ENCODE assay signal across 29 cellular contexts in genomic region chr1:25979210-25979609, GRCh38. TPM values are rescaled to one million over a fixed set of nuclear protein-coding genes. Genes with fewer than 3 reads are reported as not detected.
"Had no signal": no experiment of that assay in that cellular context is flagged by ENCODE, and none has a peak within 500 bp of the region (broad histone marks: within the 10 kb centered on the region; RNA-seq: fewer than 3 reads in every experiment).

No MANE protein-coding gene starts in this region.

- H3K9me3 ChIP-seq: stomach, suprapubic skin, testis, thoracic aorta, thyroid gland, tibial artery, tibial nerve, transverse colon, upper lobe of left lung, upper lobe of right lung, uterus, vagina had no signal

- H3K27ac ChIP-seq: stomach, suprapubic skin, testis, thoracic aorta, thyroid gland, tibial artery, tibial nerve, transverse colon, upper lobe of left lung, upper lobe of right lung, uterus, vagina had no signal

- H3K27me3 ChIP-seq: stomach, suprapubic skin, testis, thyroid gland, tibial artery, tibial nerve, transverse colon, upper lobe of left lung, upper lobe of right lung, uterus, vagina had no signal

- H3K4me1 Mint-ChIP-seq: stimulated activated effector memory CD8-positive, alpha-beta T cell treated with anti-CD3 and anti-CD28 coated beads, Interleukin-12 subunit alpha, Interleukin-12 subunit beta, amount 100 ng/mL, for 72 hours; stimulated activated memory B cell treated with anti-CD40 and anti-IgM and Interleukin-4, amounts not matched to agents 10 μg/mL and 1 μg/mL and 100 μg/mL, for 72 hours; stimulated activated naive CD8-positive, alpha-beta T cell treated with anti-CD3 and anti-CD28 coated beads, Interleukin-15, amount 100 ng/mL, for 72 hours had no signal

- FAIRE-seq: urothelium cell line had no signal

- H3K4me3 ChIP-seq: stomach, suprapubic skin, testis, thoracic aorta, thyroid gland, tibial artery, tibial nerve, transverse colon, upper lobe of left lung, upper lobe of right lung, uterus, vagina had no signal

- ATAC-seq: stimulated activated effector memory CD8-positive, alpha-beta T cell treated with anti-CD3 and anti-CD28 coated beads, Interleukin-12 subunit alpha, Interleukin-12 subunit beta, amount 100 ng/mL, for 72 hours; stimulated activated memory B cell treated with anti-CD40 and anti-IgM and Interleukin-4, amounts not matched to agents 10 μg/mL and 1 μg/mL and 100 μg/mL, for 72 hours; stimulated activated naive B cell treated with anti-CD40 and anti-IgM and Interleukin-4, amounts not matched to agents 10 μg/mL and 1 μg/mL and 100 μg/mL, for 72 hours; stimulated activated naive CD8-positive, alpha-beta T cell treated with anti-CD3 and anti-CD28 coated beads, Interleukin-15, amount 100 ng/mL, for 72 hours; stimulated activated naive CD8-positive, alpha-beta T cell treated with anti-CD3 and anti-CD28 coated beads, Interleukin-15, Interleukin-2, amounts not matched to agents 100 U/mL and 50 U/mL, for 24 hours; upper lobe of right lung had no signal

- DNase-seq: stimulated activated CD4-positive, alpha-beta T cell treated with anti-CD3 and anti-CD28 coated beads, Interleukin-2, amount 100 ng/mL, for 48 hours; stimulated activated CD4-positive, alpha-beta T cell treated with anti-CD3 and anti-CD28 coated beads, Interleukin-4, amount 100 ng/mL, for 1 hour; stimulated activated CD4-positive, alpha-beta T cell treated with anti-CD3 and anti-CD28 coated beads, Interleukin-4, amount 100 ng/mL, for 24 hours; stimulated activated CD4-positive, alpha-beta T cell treated with anti-CD3 and anti-CD28 coated beads, Interleukin-4, amount 100 ng/mL, for 4 hours; stimulated activated naive B cell treated with anti-CD40 and anti-IgM and Interleukin-4, amounts not matched to agents 10 μg/mL and 1 μg/mL and 100 μg/mL, for 72 hours; stimulated activated naive CD4-positive, alpha-beta T cell; stimulated activated naive CD4-positive, alpha-beta T cell treated with Interleukin-2 at 50 U/mL for 16 hours; stimulated activated naive CD8-positive, alpha-beta T cell treated with anti-CD3 and anti-CD28 coated beads, Interleukin-15, amount 100 ng/mL, for 72 hours; stimulated activated naive CD8-positive, alpha-beta T cell treated with anti-CD3 and anti-CD28 coated beads, Interleukin-15, Interleukin-2, amounts not matched to agents 100 U/mL and 50 U/mL, for 24 hours; stomach; substantia nigra; testis; thyroid gland; tibial artery; transverse colon; trophoblast cell; upper lobe of left lung; upper lobe of right lung; uterus had no signal

- H3K4me1 ChIP-seq: stomach, suprapubic skin, testis, thyroid gland, tibial artery, tibial nerve, upper lobe of left lung, upper lobe of right lung, uterus, vagina had no signal

- H3K36me3 ChIP-seq: uterus had no signal

- H3K27ac Mint-ChIP-seq: stimulated activated memory B cell treated with anti-CD40 and anti-IgM and Interleukin-4, amounts not matched to agents 10 μg/mL and 1 μg/mL and 100 μg/mL, for 72 hours; stimulated activated naive B cell treated with anti-CD40 and anti-IgM and Interleukin-4, amounts not matched to agents 10 μg/mL and 1 μg/mL and 100 μg/mL, for 72 hours; stimulated activated naive CD8-positive, alpha-beta T cell treated with anti-CD3 and anti-CD28 coated beads, Interleukin-15, amount 100 ng/mL, for 72 hours; stimulated activated naive CD8-positive, alpha-beta T cell treated with anti-CD3 and anti-CD28 coated beads, Interleukin-15, Interleukin-2, amounts not matched to agents 100 ng/mL and 50 ng/mL, for 24 hours; type B pancreatic cell had no signal

- H3K9me3 Mint-ChIP-seq: stimulated activated effector memory CD8-positive, alpha-beta T cell treated with anti-CD3 and anti-CD28 coated beads, Interleukin-12 subunit alpha, Interleukin-12 subunit beta, amount 100 ng/mL, for 72 hours; stimulated activated memory B cell treated with anti-CD40 and anti-IgM and Interleukin-4, amounts not matched to agents 10 μg/mL and 1 μg/mL and 100 μg/mL, for 72 hours; stimulated activated naive B cell treated with anti-CD40 and anti-IgM and Interleukin-4, amounts not matched to agents 10 μg/mL and 1 μg/mL and 100 μg/mL, for 72 hours; stimulated activated naive CD8-positive, alpha-beta T cell treated with anti-CD3 and anti-CD28 coated beads, Interleukin-15, amount 100 ng/mL, for 72 hours; stimulated activated naive CD8-positive, alpha-beta T cell treated with anti-CD3 and anti-CD28 coated beads, Interleukin-15, Interleukin-2, amounts not matched to agents 100 ng/mL and 50 ng/mL, for 24 hours; type B pancreatic cell had no signal

- H3K27me3 Mint-ChIP-seq: stimulated activated memory B cell treated with anti-CD40 and anti-IgM and Interleukin-4, amounts not matched to agents 10 μg/mL and 1 μg/mL and 100 μg/mL, for 72 hours; stimulated activated naive B cell treated with anti-CD40 and anti-IgM and Interleukin-4, amounts not matched to agents 10 μg/mL and 1 μg/mL and 100 μg/mL, for 72 hours; stimulated activated naive CD8-positive, alpha-beta T cell treated with anti-CD3 and anti-CD28 coated beads, Interleukin-15, amount 100 ng/mL, for 72 hours; stimulated activated naive CD8-positive, alpha-beta T cell treated with anti-CD3 and anti-CD28 coated beads, Interleukin-15, Interleukin-2, amounts not matched to agents 100 ng/mL and 50 ng/mL, for 24 hours; type B pancreatic cell had no signal

- H3K4me3 Mint-ChIP-seq: stimulated activated effector memory CD8-positive, alpha-beta T cell treated with anti-CD3 and anti-CD28 coated beads, Interleukin-12 subunit alpha, Interleukin-12 subunit beta, amount 100 ng/mL, for 72 hours; stimulated activated memory B cell treated with anti-CD40 and anti-IgM and Interleukin-4, amounts not matched to agents 10 μg/mL and 1 μg/mL and 100 μg/mL, for 72 hours; stimulated activated naive B cell treated with anti-CD40 and anti-IgM and Interleukin-4, amounts not matched to agents 10 μg/mL and 1 μg/mL and 100 μg/mL, for 72 hours; stimulated activated naive CD8-positive, alpha-beta T cell treated with anti-CD3 and anti-CD28 coated beads, Interleukin-15, amount 100 ng/mL, for 72 hours; stimulated activated naive CD8-positive, alpha-beta T cell treated with anti-CD3 and anti-CD28 coated beads, Interleukin-15, Interleukin-2, amounts not matched to agents 100 ng/mL and 50 ng/mL, for 24 hours; type B pancreatic cell had no signal

RNA-seq across cellular contexts. Expression of gene EXTL1, which starts 42.4 kb away (rescaled TPM):
- total RNA-seq: subcutaneous adipose tissue had no signal
